Comparison of ENCODE assay signal across 1 cellular context in genomic region chr9:18261143-18261542, GRCh38.
TF ChIP-seq lines count a peak whose summit lies in the region.

No MANE protein-coding gene starts in this region.

TF ChIP-seq in SK-N-SH, 30 proteins besides CTCF, POLR2A, EP300 and RAD21 (continued from another document):
- no peak for TF ChIP-seq MAX (IDR thresholded peaks at IDR 0.05; ENCODE audit: low read depth)
- TF ChIP-seq GABPA (IDR thresholded peaks at IDR 0.05; ENCODE audit: low read depth): no peak
- TF ChIP-seq USF2 (IDR thresholded peaks at IDR 0.05; ENCODE audit: borderline replicate concordance, low read depth, low read length): no peak
- no peak for TF ChIP-seq CHD2 (IDR thresholded peaks at IDR 0.05; ENCODE audit: low read length, partially characterized antibody)
- no peak for TF ChIP-seq POLR2AphosphoS5 (IDR thresholded peaks at IDR 0.05; ENCODE audit: low read depth, low read length)
- no peak for TF ChIP-seq EZH2phosphoT487 (IDR thresholded peaks at IDR 0.05; ENCODE audit: borderline replicate concordance, low read depth)
- TF ChIP-seq ZBTB33 (IDR thresholded peaks at IDR 0.05; ENCODE audit: borderline replicate concordance, low read depth): no peak
- TF ChIP-seq MXI1 (IDR thresholded peaks at IDR 0.05; ENCODE audit: low read depth, low read length): no peak
- TF ChIP-seq TCF12 (IDR thresholded peaks at IDR 0.05): no peak
- TF ChIP-seq FOSL2 (IDR thresholded peaks at IDR 0.05; ENCODE audit: borderline replicate concordance, low read depth): no peak
TF ChIP-seq in SK-N-SH: peak in this region for 0.
